In genomic region chr12:12586879-12587675, GRCh38 we compare ENCODE assay signal across 23 cellular contexts. TPM values are rescaled to one million over a fixed set of nuclear protein-coding genes. Genes with fewer than 3 reads are reported as not detected.
DNase-seq lines count a peak whose midpoint lies in the region; ATAC-seq and TF ChIP-seq lines count a peak whose summit lies in the region.
"Had no signal": no experiment of that assay in that cellular context is flagged by ENCODE, and none has a peak within 500 bp of the region (broad histone marks: within the 10 kb centered on the region; RNA-seq: fewer than 3 reads in every experiment).

No MANE protein-coding gene starts in this region.

- no peak overlapping the region for H3K4me3 Mint-ChIP-seq in naive thymus-derived CD8-positive, alpha-beta T cell
- H3K4me3 Mint-ChIP-seq: activated CD8-positive, alpha-beta T cell treated with anti-CD3 and anti-CD28 coated beads, Interleukin-2, amount 10 ng/mL, durations not matched to agents 7 days and 5 days; CD4-positive, CD25-positive, alpha-beta regulatory T cell; central memory CD8-positive, alpha-beta T cell had no signal

- peaks cover 0 to 3% (median 0%) of the 10 kb centered on the region in 9 donors for H3K9me3 Mint-ChIP-seq in naive thymus-derived CD8-positive, alpha-beta T cell

- BruUV-seq in PC-3 (replicated peaks; lab: Mats Ljungman, UMichigan), result no TSS peak

- H3K27ac Mint-ChIP-seq in naive thymus-derived CD8-positive, alpha-beta T cell, result no peak overlapping the region
- H3K27ac Mint-ChIP-seq: activated CD8-positive, alpha-beta T cell treated with anti-CD3 and anti-CD28 coated beads, Interleukin-2, amount 10 ng/mL, durations not matched to agents 7 days and 5 days; CD4-positive, CD25-positive, alpha-beta regulatory T cell had no signal

- POLR2A ChIA-PET in PC-3 (lab: Charles Lee; ENCODE audit: unreplicated experiment), result interaction anchor here (0.6 kb wide), 1 partner anchor 43 kb away, joined by 5 read pairs; no protein-coding TSS in a partner anchor
- POLR2A ChIA-PET in naive thymus-derived CD8-positive, alpha-beta T cell (lab: Charles Lee), result no interaction called here

- H3K9me3 ChIP-seq in PC-3 (ENCODE audit: low read length) (no peaks in the 10 kb centered on the region), esophagus (ENCODE audit: control insufficient read depth in 2 of 2, insufficient read depth in 1 of 2, low read depth in 1 of 2, low read length in 1 of 2) (no peaks in the 10 kb centered on the region), heart right ventricle (no peaks in the 10 kb centered on the region)
- H3K9me3 ChIP-seq: lower lobe of right lung, stomach, upper lobe of right lung had no signal

- H3K4me1 ChIP-seq in PC-3 (ENCODE audit: insufficient read depth, low read length) (peaks cover 63% of the 10 kb centered on the region), esophagus (ENCODE audit: control insufficient read depth in 2 of 2, insufficient read depth in 2 of 2, low read length in 1 of 2) (peaks cover 0 to 3% of the 10 kb centered on the region in 2 donors), heart right ventricle (peaks cover 0 to 11% (median 0%) of the 10 kb centered on the region in 9 donors)
- H3K4me1 ChIP-seq: upper lobe of right lung had no signal

- H3K4me2 ChIP-seq in PC-3 (ENCODE audit: low read length), result peak overlapping the region; percentile 68

- H3F3A ChIP-seq in PC-3 (ENCODE audit: low read length, unreplicated experiment), result no peaks in the 10 kb centered on the region

- H3K27ac ChIP-seq in PC-3 (ENCODE audit: low read length) (peak overlapping the region; percentile 97), esophagus (ENCODE audit: low read depth in 2 of 2, low read length in 1 of 2) (peak overlapping the region; percentile 73 to 79), skin epidermis (peak overlapping the region in 16 of 21 experiments; percentile 2 to 79 (median 56)), heart right ventricle (no peak overlapping the region)
- H3K27ac ChIP-seq: HL-60, lower lobe of right lung, stomach, upper lobe of right lung had no signal

- TF ChIP-seq CTCF in PC-3 (conservative IDR thresholded peaks at IDR 0.05; ENCODE audit: low read depth, low read length) (no peak), heart right ventricle (IDR thresholded peaks at IDR 0.05) (no peak)

- DNase-seq in DMS53 (lab: John Stamatoyannopoulos, UW) (peak; percentile 84), PC-3 (peak; percentile 92), heart right ventricle (no peak), NCI-H1694 (lab: John Stamatoyannopoulos, UW) (no peak)
- no peak for DNase-seq in naive thymus-derived CD8-positive, alpha-beta T cell
- DNase-seq: activated CD4-positive, CD25-positive, alpha-beta regulatory T cell treated with anti-CD3 and anti-CD28 coated beads, Interleukin-2, amount 50 U/mL, for 72 hours; activated CD8-positive, alpha-beta T cell treated with anti-CD3 and anti-CD28 coated beads, Interleukin-2, amount 10 ng/mL, durations not matched to agents 7 days and 5 days; activated naive CD4-positive, alpha-beta T cell treated with Interleukin-2 at 50 U/mL for 16 hours; activated T-cell treated with anti-CD3 and anti-CD28 coated beads, Interleukin-2, amount 50 U/mL, for 1 hour; CD4-positive, CD25-positive, alpha-beta regulatory T cell; erythroblast; kidney; lower lobe of right lung; NCI-H1417 treated with DMSO at 0.1 percent for 48 hours; NCI-H510A; RPMI8226; stomach; SW 1271; upper lobe of right lung had no signal

- ATAC-seq in PC-3 (peak; percentile 57), heart right ventricle (no peak)
- no peak for ATAC-seq in naive thymus-derived CD8-positive, alpha-beta T cell
- ATAC-seq: activated CD8-positive, alpha-beta T cell treated with anti-CD3 and anti-CD28 coated beads, Interleukin-2, amount 10 ng/mL, durations not matched to agents 7 days and 5 days; lower lobe of right lung; upper lobe of right lung had no signal

- no peaks in the 10 kb centered on the region for H3K9me2 ChIP-seq in PC-3 (replicated peaks; ENCODE audit: low read length)

- no peaks in the 10 kb centered on the region for H4K20me1 ChIP-seq in PC-3 (ENCODE audit: low read length)

- H3K27me3 ChIP-seq in PC-3 (ENCODE audit: low read length) (no peaks in the 10 kb centered on the region), esophagus (ENCODE audit: control insufficient read depth in 1 of 2, insufficient read depth in 2 of 2, low read length in 2 of 2) (no peaks in the 10 kb centered on the region), heart right ventricle (no peaks in the 10 kb centered on the region)
- H3K27me3 ChIP-seq: stomach, upper lobe of right lung had no signal

- H3K9ac ChIP-seq in PC-3 (ENCODE audit: low read length), result peak overlapping the region; percentile 87

- no peaks in the 10 kb centered on the region for H3K79me2 ChIP-seq in PC-3 (ENCODE audit: low read length)

- CTCF ChIA-PET in PC-3 (lab: Charles Lee), result no interaction called here

- no peak overlapping the region for H2AFZ ChIP-seq in PC-3 (ENCODE audit: low read length)

- H3K4me3 ChIP-seq in PC-3 (ENCODE audit: low read length) (no peak overlapping the region), esophagus (ENCODE audit: low read depth in 1 of 2, low read length in 2 of 2) (no peak overlapping the region), skin epidermis (no peak overlapping the region), heart right ventricle (no peak overlapping the region)
- H3K4me3 ChIP-seq: lower lobe of right lung, stomach, upper lobe of right lung had no signal

- intact Hi-C loops in PC-3 (cut with micrococcal nuclease) (no loop called here), heart right ventricle (cut with DNase I) (no loop called here)

- peaks cover 0 to 10% (median 4%) of the 10 kb centered on the region in 5 donors for H3K27me3 Mint-ChIP-seq in naive thymus-derived CD8-positive, alpha-beta T cell

- H3K4me1 Mint-ChIP-seq in naive thymus-derived CD8-positive, alpha-beta T cell, result peaks cover 2 to 14% (median 8%) of the 10 kb centered on the region in 4 donors

- no peaks in the 10 kb centered on the region for H3K36me3 ChIP-seq in PC-3 (ENCODE audit: low read depth, low read length)
- no peaks in the 10 kb centered on the region for H3K36me3 ChIP-seq in esophagus (ENCODE audit: control insufficient read depth in 2 of 2, insufficient read depth in 2 of 2, low read length in 1 of 2)
- H3K36me3 ChIP-seq in heart right ventricle, result no peaks in the 10 kb centered on the region
- H3K36me3 ChIP-seq: lower lobe of right lung, stomach, upper lobe of right lung had no signal

- no peaks in the 10 kb centered on the region for H3K36me3 Mint-ChIP-seq in naive thymus-derived CD8-positive, alpha-beta T cell
- H3K36me3 Mint-ChIP-seq: CD4-positive, CD25-positive, alpha-beta regulatory T cell had no signal

- 53 to 61% methylated on average over 8 of the region's 8 CpGs for WGBS in esophagus, 2 donors
- 80 to 81% methylated on average over 8 of the region's 8 CpGs for WGBS in heart right ventricle, 2 donors

RNA-seq across cellular contexts. Expression of gene DUSP16, which starts 24.4 kb away (rescaled TPM):
- total RNA-seq in PC-3 (2014; rRNA removed), result 4.4 and 6.7 TPM in 2 replicates
- 1 to 10 TPM; 6.3 to 9.2 TPM for polyA plus RNA-seq in esophagus
- 10 to 100 TPM; 10.9 to 21.7 (median 17.6) TPM for total RNA-seq in heart right ventricle
- 1 to 10 TPM; 2.6 to 4.8 TPM for polyA plus RNA-seq in heart right ventricle
- total RNA-seq in naive thymus-derived CD8-positive, alpha-beta T cell, result 10 to 100 TPM; 27.0 to 30.4 TPM
- 1 to 10 TPM; 4.5 to 4.7 (median 4.6) TPM for polyA plus RNA-seq in naive thymus-derived CD8-positive, alpha-beta T cell

RNA-seq across cellular contexts. Expression of gene CREBL2, which starts 24.6 kb away (rescaled TPM):
- 11.7 and 14.2 TPM in 2 replicates for total RNA-seq in PC-3 (2014; rRNA removed)
- polyA plus RNA-seq in esophagus, result 1 to 10 TPM; 5.5 to 8.1 TPM
- total RNA-seq in heart right ventricle, result 10 to 100 TPM; 15.2 to 26.4 (median 18.6) TPM
- 1 to 10 TPM; 9.3 to 9.9 TPM for polyA plus RNA-seq in heart right ventricle
- 10 to 100 TPM; 35.1 to 35.5 TPM for total RNA-seq in naive thymus-derived CD8-positive, alpha-beta T cell
- polyA plus RNA-seq in naive thymus-derived CD8-positive, alpha-beta T cell, result 10 to 100 TPM; 36.5 to 46.8 (median 44.7) TPM

Comparison
In these comparisons a context has a peak if more than half of its experiments do, and no peak if none do; other contexts are left out.
1. DNase-seq: peak in DMS53 (single experiment) and PC-3 (single experiment); none in heart right ventricle (0 of 2), naive thymus-derived CD8-positive, alpha-beta T cell (0 of 10) and NCI-H1694 (single experiment).
2. H3K27ac ChIP-seq: peak in PC-3 (single experiment), esophagus (2 of 2) and skin epidermis (16 of 21); none in heart right ventricle (0 of 10).